1 cellular context compared by ENCODE assay signal in the genomic region with DNA sequence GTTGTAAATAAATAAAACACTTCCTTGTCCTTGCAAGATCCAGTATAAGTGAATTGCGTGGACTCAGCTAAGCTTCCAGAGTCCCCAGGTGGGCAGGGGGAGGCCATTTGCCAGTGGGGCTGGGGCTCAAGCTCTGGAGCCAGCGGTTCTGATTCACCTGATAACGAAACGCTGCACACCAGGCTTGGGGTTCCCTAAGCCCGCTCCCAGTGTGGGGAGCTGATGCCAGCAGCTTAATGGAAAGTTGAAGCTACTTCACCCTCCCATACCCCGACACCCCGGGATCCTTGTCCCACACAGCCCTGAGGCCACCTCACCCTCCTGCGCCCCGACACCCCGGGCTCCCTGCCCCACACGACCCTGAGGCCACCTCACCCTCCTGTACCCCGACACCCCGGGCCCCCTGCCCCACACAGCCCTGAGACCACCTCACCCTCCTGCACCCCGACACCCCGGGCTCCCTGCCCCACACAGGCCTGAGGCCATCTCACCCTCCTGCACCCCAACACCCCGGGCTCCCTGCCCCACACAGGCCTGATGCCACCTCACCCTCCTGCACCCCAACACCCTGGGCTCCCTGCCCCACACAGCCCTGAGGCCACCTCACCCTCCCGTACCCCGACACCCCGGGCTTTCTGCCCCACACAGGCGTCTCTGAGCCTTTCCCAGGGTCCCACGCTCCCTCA.
TF ChIP-seq lines count a peak whose summit lies in the region.

No MANE protein-coding gene starts in this region.

TF ChIP-seq in liver, 16 proteins besides CTCF, POLR2A, EP300 and RAD21:
- TF ChIP-seq, protein P1, sequence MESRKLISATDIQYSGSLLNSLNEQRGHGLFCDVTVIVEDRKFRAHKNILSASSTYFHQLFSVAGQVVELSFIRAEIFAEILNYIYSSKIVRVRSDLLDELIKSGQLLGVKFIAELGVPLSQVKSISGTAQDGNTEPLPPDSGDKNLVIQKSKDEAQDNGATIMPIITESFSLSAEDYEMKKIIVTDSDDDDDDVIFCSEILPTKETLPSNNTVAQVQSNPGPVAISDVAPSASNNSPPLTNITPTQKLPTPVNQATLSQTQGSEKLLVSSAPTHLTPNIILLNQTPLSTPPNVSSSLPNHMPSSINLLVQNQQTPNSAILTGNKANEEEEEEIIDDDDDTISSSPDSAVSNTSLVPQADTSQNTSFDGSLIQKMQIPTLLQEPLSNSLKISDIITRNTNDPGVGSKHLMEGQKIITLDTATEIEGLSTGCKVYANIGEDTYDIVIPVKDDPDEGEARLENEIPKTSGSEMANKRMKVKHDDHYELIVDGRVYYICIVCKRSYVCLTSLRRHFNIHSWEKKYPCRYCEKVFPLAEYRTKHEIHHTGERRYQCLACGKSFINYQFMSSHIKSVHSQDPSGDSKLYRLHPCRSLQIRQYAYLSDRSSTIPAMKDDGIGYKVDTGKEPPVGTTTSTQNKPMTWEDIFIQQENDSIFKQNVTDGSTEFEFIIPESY (IDR thresholded peaks at IDR 0.05) = no peak
- no peak for TF ChIP-seq YY1 (IDR thresholded peaks at IDR 0.05)
- TF ChIP-seq TAF1 (conservative IDR thresholded peaks at IDR 0.05) = no peak
- TF ChIP-seq JUND (IDR thresholded peaks at IDR 0.05) = no peak
- no peak for TF ChIP-seq HNF4A (conservative IDR thresholded peaks at IDR 0.05)
- no peak for TF ChIP-seq HNF4G (IDR thresholded peaks at IDR 0.05)
- no peak for TF ChIP-seq SP1 (IDR thresholded peaks at IDR 0.05)
- TF ChIP-seq REST (IDR thresholded peaks at IDR 0.05) = no peak
- no peak for TF ChIP-seq GABPA (IDR thresholded peaks at IDR 0.05 in 1 of 2, conservative IDR thresholded peaks at IDR 0.05 in 1 of 2)
- TF ChIP-seq ATF3 (IDR thresholded peaks at IDR 0.05) = no peak
- TF ChIP-seq NR2F2 (IDR thresholded peaks at IDR 0.05) = no peak
- no peak for TF ChIP-seq FOXA2 (IDR thresholded peaks at IDR 0.05)
